In the genomic region with DNA sequence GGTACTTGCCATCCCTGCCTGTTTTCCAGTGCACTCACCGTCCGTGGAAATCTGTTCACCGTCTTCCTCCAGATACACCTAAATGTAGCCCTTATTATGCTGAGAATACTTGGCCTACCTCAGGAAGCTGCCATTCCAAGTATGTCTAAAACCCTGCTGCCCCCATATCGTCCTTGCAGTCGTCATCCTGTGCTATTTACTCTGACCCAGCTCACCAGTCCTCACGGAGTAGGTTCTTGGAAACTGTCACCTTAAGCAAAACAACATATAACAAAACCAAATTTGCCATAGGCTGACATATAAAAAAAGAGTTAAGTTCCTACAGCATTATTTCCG, we compare ENCODE assay signal across 9 cellular contexts. TPM values are rescaled to one million over a fixed set of nuclear protein-coding genes. Genes with fewer than 3 reads are reported as not detected.
A peak's percentile ranks its signal among the peaks of the same experiment; 100 is the strongest.
DNase-seq lines count a peak whose midpoint lies in the region; ATAC-seq and TF ChIP-seq lines count a peak whose summit lies in the region.
"Had no signal": no experiment of that assay in that cellular context is flagged by ENCODE, and none has a peak within 500 bp of the region (broad histone marks: within the 10 kb centered on the region; RNA-seq: fewer than 3 reads in every experiment).

No MANE protein-coding gene starts in this region.

- H3K4me3 Mint-ChIP-seq in activated CD8-positive, alpha-beta memory T cell treated with anti-CD3 and anti-CD28 coated beads, Interleukin-2, amount 10 ng/mL, durations not matched to agents 7 days and 5 days = peak overlapping the region; percentile 69
- H3K4me3 Mint-ChIP-seq in WTC11 = peak overlapping the region; percentile 63
- H3K4me3 Mint-ChIP-seq in stimulated activated memory B cell treated with anti-CD40 and anti-IgM and Interleukin-4, amounts not matched to agents 10 μg/mL and 1 μg/mL and 100 μg/mL, for 72 hours = peak overlapping the region; percentile 69

- peaks cover 26% of the 10 kb centered on the region for H3K4me1 Mint-ChIP-seq in activated CD8-positive, alpha-beta memory T cell treated with anti-CD3 and anti-CD28 coated beads, Interleukin-2, amount 10 ng/mL, durations not matched to agents 7 days and 5 days
- H3K4me1 Mint-ChIP-seq in WTC11 = peaks cover 29% of the 10 kb centered on the region
- H3K4me1 Mint-ChIP-seq in stimulated activated memory B cell treated with anti-CD40 and anti-IgM and Interleukin-4, amounts not matched to agents 10 μg/mL and 1 μg/mL and 100 μg/mL, for 72 hours = peaks cover 31% of the 10 kb centered on the region

- H3K27me3 Mint-ChIP-seq in activated CD8-positive, alpha-beta memory T cell treated with anti-CD3 and anti-CD28 coated beads, Interleukin-2, amount 10 ng/mL, durations not matched to agents 7 days and 5 days = no peaks in the 10 kb centered on the region
- peaks cover 9% of the 10 kb centered on the region for H3K27me3 Mint-ChIP-seq in WTC11 (ENCODE audit: low read depth)
- no peaks in the 10 kb centered on the region for H3K27me3 Mint-ChIP-seq in stimulated activated memory B cell treated with anti-CD40 and anti-IgM and Interleukin-4, amounts not matched to agents 10 μg/mL and 1 μg/mL and 100 μg/mL, for 72 hours

- CTCF ChIA-PET in activated CD8-positive, alpha-beta memory T cell treated with anti-CD3 and anti-CD28 coated beads, Interleukin-2, amount 10 ng/mL, durations not matched to agents 7 days and 5 days (lab: Charles Lee) = no interaction called here
- CTCF ChIA-PET in WTC11 (lab: Charles Lee) = no interaction called here

- ATAC-seq in activated CD8-positive, alpha-beta memory T cell treated with anti-CD3 and anti-CD28 coated beads, Interleukin-2, amount 10 ng/mL, durations not matched to agents 7 days and 5 days = no peak
- ATAC-seq in WTC11 (no peak), GM21619 (IDR thresholded peaks at IDR 0.05; ENCODE audit: unreplicated experiment) (no peak)
- no peak for ATAC-seq in stimulated activated memory B cell treated with anti-CD40 and anti-IgM and Interleukin-4, amounts not matched to agents 10 μg/mL and 1 μg/mL and 100 μg/mL, for 72 hours

- H3K4me3 ChIP-seq in fibroblast of villous mesenchyme (ENCODE audit: low read depth, low read length) = peak overlapping the region; percentile 66

- POLR2A ChIA-PET in WTC11 (lab: Charles Lee) = no interaction called here

- H3K27ac Mint-ChIP-seq in activated CD8-positive, alpha-beta memory T cell treated with anti-CD3 and anti-CD28 coated beads, Interleukin-2, amount 10 ng/mL, durations not matched to agents 7 days and 5 days = peak overlapping the region; percentile 73
- H3K27ac Mint-ChIP-seq in WTC11 = no peak overlapping the region
- H3K27ac Mint-ChIP-seq in stimulated activated memory B cell treated with anti-CD40 and anti-IgM and Interleukin-4, amounts not matched to agents 10 μg/mL and 1 μg/mL and 100 μg/mL, for 72 hours = peak overlapping the region; percentile 82

- DNase-seq in activated CD8-positive, alpha-beta memory T cell treated with anti-CD3 and anti-CD28 coated beads, Interleukin-2, amount 10 ng/mL, durations not matched to agents 7 days and 5 days = no peak
- no peak for DNase-seq in activated CD8-positive, alpha-beta memory T cell treated with anti-CD3 and anti-CD28 coated beads for 24 hours
- DNase-seq in WTC11 (ENCODE audit: low spot score) (no peak), fibroblast of villous mesenchyme (ENCODE audit: low read depth) (no peak), NCI-H1694 (lab: John Stamatoyannopoulos, UW) (no peak), pons (ENCODE audit: low spot score) (no peak)
- DNase-seq: NCI-H2227 treated with DMSO at 0.1 percent for 48 hours had no signal

- TF ChIP-seq CTCF in WTC11 (IDR thresholded peaks at IDR 0.05) = no peak
- no peak for TF ChIP-seq CTCF in fibroblast of villous mesenchyme (IDR thresholded peaks at IDR 0.05; ENCODE audit: insufficient read depth, low read depth, low read length)

- peaks cover 13% of the 10 kb centered on the region for H3K36me3 Mint-ChIP-seq in activated CD8-positive, alpha-beta memory T cell treated with anti-CD3 and anti-CD28 coated beads, Interleukin-2, amount 10 ng/mL, durations not matched to agents 7 days and 5 days
- H3K36me3 Mint-ChIP-seq in WTC11 = no peaks in the 10 kb centered on the region
- no peaks in the 10 kb centered on the region for H3K36me3 Mint-ChIP-seq in stimulated activated memory B cell treated with anti-CD40 and anti-IgM and Interleukin-4, amounts not matched to agents 10 μg/mL and 1 μg/mL and 100 μg/mL, for 72 hours

- no peaks in the 10 kb centered on the region for H3K9me3 Mint-ChIP-seq in activated CD8-positive, alpha-beta memory T cell treated with anti-CD3 and anti-CD28 coated beads, Interleukin-2, amount 10 ng/mL, durations not matched to agents 7 days and 5 days (ENCODE audit: low read depth)
- H3K9me3 Mint-ChIP-seq in WTC11 = no peaks in the 10 kb centered on the region
- H3K9me3 Mint-ChIP-seq in stimulated activated memory B cell treated with anti-CD40 and anti-IgM and Interleukin-4, amounts not matched to agents 10 μg/mL and 1 μg/mL and 100 μg/mL, for 72 hours = no peaks in the 10 kb centered on the region

TF ChIP-seq in WTC11, 78 proteins besides CTCF, POLR2A, EP300 and RAD21:
- TF ChIP-seq NFATC4 (CRISPR knock-in tag; IDR thresholded peaks at IDR 0.05) (no peak), CBFB (CRISPR knock-in tag; IDR thresholded peaks at IDR 0.05; ENCODE audit: low read depth) (no peak), TP53 (CRISPR knock-in tag; IDR thresholded peaks at IDR 0.05) (no peak), SOX15 (CRISPR knock-in tag; IDR thresholded peaks at IDR 0.05) (no peak), SMAD3 (CRISPR knock-in tag; IDR thresholded peaks at IDR 0.05; ENCODE audit: borderline replicate concordance) (no peak), RORB (CRISPR knock-in tag; IDR thresholded peaks at IDR 0.05) (no peak), ZBTB21 (CRISPR knock-in tag; IDR thresholded peaks at IDR 0.05; ENCODE audit: borderline replicate concordance) (no peak), ZNF138 (CRISPR knock-in tag; conservative IDR thresholded peaks at IDR 0.05) (no peak), TEAD4 (CRISPR knock-in tag; IDR thresholded peaks at IDR 0.05) (no peak), NFYB (CRISPR knock-in tag; conservative IDR thresholded peaks at IDR 0.05; ENCODE audit: low read depth) (no peak), TEAD1 (CRISPR knock-in tag; IDR thresholded peaks at IDR 0.05) (no peak), ZNF219 (CRISPR knock-in tag; IDR thresholded peaks at IDR 0.05; ENCODE audit: borderline replicate concordance) (no peak)
- TF ChIP-seq, protein P1, sequence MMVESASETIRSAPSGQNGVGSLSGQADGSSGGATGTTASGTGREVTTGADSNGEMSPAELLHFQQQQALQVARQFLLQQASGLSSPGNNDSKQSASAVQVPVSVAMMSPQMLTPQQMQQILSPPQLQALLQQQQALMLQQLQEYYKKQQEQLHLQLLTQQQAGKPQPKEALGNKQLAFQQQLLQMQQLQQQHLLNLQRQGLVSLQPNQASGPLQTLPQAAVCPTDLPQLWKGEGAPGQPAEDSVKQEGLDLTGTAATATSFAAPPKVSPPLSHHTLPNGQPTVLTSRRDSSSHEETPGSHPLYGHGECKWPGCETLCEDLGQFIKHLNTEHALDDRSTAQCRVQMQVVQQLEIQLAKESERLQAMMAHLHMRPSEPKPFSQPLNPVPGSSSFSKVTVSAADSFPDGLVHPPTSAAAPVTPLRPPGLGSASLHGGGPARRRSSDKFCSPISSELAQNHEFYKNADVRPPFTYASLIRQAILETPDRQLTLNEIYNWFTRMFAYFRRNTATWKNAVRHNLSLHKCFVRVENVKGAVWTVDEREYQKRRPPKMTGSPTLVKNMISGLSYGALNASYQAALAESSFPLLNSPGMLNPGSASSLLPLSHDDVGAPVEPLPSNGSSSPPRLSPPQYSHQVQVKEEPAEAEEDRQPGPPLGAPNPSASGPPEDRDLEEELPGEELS (CRISPR knock-in tag; IDR thresholded peaks at IDR 0.05) = no peak
- TF ChIP-seq, protein P2, sequence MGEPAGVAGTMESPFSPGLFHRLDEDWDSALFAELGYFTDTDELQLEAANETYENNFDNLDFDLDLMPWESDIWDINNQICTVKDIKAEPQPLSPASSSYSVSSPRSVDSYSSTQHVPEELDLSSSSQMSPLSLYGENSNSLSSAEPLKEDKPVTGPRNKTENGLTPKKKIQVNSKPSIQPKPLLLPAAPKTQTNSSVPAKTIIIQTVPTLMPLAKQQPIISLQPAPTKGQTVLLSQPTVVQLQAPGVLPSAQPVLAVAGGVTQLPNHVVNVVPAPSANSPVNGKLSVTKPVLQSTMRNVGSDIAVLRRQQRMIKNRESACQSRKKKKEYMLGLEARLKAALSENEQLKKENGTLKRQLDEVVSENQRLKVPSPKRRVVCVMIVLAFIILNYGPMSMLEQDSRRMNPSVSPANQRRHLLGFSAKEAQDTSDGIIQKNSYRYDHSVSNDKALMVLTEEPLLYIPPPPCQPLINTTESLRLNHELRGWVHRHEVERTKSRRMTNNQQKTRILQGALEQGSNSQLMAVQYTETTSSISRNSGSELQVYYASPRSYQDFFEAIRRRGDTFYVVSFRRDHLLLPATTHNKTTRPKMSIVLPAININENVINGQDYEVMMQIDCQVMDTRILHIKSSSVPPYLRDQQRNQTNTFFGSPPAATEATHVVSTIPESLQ (CRISPR knock-in tag; IDR thresholded peaks at IDR 0.05) = no peak

RNA-seq across cellular contexts. Expression of a gene that starts 0.9 kb away (rescaled TPM):
- 100 to 1,000 TPM; 129 to 136 TPM for total RNA-seq in activated CD8-positive, alpha-beta memory T cell treated with anti-CD3 and anti-CD28 coated beads, Interleukin-2, amount 10 ng/mL, durations not matched to agents 7 days and 5 days
- total RNA-seq in WTC11 (2021) (37.8 to 47.5 TPM (median 44.5 TPM) in 3 replicates), fibroblast of villous mesenchyme (35.8 and 66.7 TPM in 2 replicates)
